In genomic region chrX:54891573-54891972, GRCh38 we compare ENCODE assay signal across 8 cellular contexts. TPM values are rescaled to one million over a fixed set of nuclear protein-coding genes. Genes with fewer than 3 reads are reported as not detected.
A peak's percentile ranks its signal among the peaks of the same experiment; 100 is the strongest.
DNase-seq lines count a peak whose midpoint lies in the region; ATAC-seq, FAIRE-seq and TF ChIP-seq lines count a peak whose summit lies in the region.

No MANE protein-coding gene starts in this region.

- H4K8ac ChIP-seq in H1 (ENCODE audit: extremely low read depth, insufficient read depth, low read length) = no peak overlapping the region

- no peaks in the 10 kb centered on the region for H3K23me2 ChIP-seq in H1 (ENCODE audit: low read depth, low read length)

- H3K79me1 ChIP-seq in H1 (ENCODE audit: low read depth, low read length) = no peaks in the 10 kb centered on the region

- H2BK15ac ChIP-seq in H1 (ENCODE audit: low read length) = no peak overlapping the region

- FAIRE-seq in H1 (lab: Jason Lieb, UNC) = no peak

- H3K4ac ChIP-seq in H1 (replicated peaks; ENCODE audit: insufficient read length, low read depth, low read length) = no peak overlapping the region

- peak in 2 of 3 experiments; percentile 38 to 41; a peak in 3 of 4 replicates for TF ChIP-seq CTCF in H1 (IDR thresholded peaks at IDR 0.05; ENCODE audit: control extremely low read depth in 1 of 3, insufficient read depth in 1 of 3, low read depth in 1 of 3, low read length in 3 of 3)
- TF ChIP-seq CTCF in osteocyte (IDR thresholded peaks at IDR 0.05) = peak; percentile 56

- H4K20me1 ChIP-seq in H1 (replicated peaks in 1 of 2; ENCODE audit: control insufficient read depth in 1 of 2, insufficient read depth in 2 of 2, low read length in 2 of 2) = no peaks in the 10 kb centered on the region

- POLR2A ChIA-PET in T-cell (lab: Charles Lee) = no interaction called here
- POLR2A ChIA-PET in H1 (lab: Charles Lee; ENCODE audit: partially characterized antibody) = no interaction called here

- no peak overlapping the region for H2AK5ac ChIP-seq in H1 (ENCODE audit: low read depth, low read length)

- peaks cover 0 to 5% (median 0%) of the 10 kb centered on the region in 3 donors for H3K9me3 Mint-ChIP-seq in T-cell
- peaks cover 28% of the 10 kb centered on the region for H3K9me3 Mint-ChIP-seq in osteocyte (ENCODE audit: unreplicated experiment)

- DNase-seq in activated T-cell treated with anti-CD3 and anti-CD28 coated beads for 24 hours (ENCODE audit: low read depth) = peak; percentile 25
- DNase-seq in activated T-cell treated with anti-CD3 and anti-CD28 coated beads, Interleukin-2, amount 50 U/mL, for 1 hour = no peak
- DNase-seq in KG1 (lab: John Stamatoyannopoulos, UW) = peak; percentile 1
- DNase-seq in T-cell = peak in 27 of 34 experiments; percentile 0 to 42 (median 21)
- DNase-seq in H1 (ENCODE audit: low read depth in 1 of 2, low spot score in 2 of 2) = no peak
- DNase-seq in osteocyte (ENCODE audit: extremely low spot score, unreplicated experiment) = no peak

- no peak overlapping the region for H4K91ac ChIP-seq in H1 (replicated peaks; ENCODE audit: insufficient read length, low read length)

- no peaks in the 10 kb centered on the region for H3K9me3 ChIP-seq in H1 (ENCODE audit: insufficient read depth in 2 of 2, low read depth in 1 of 2, low read length in 1 of 2)

- no peak for TF ChIP-seq EP300 in H1 (IDR thresholded peaks at IDR 0.05; ENCODE audit: borderline replicate concordance in 1 of 2, low read depth in 2 of 2, low read length in 2 of 2)

- no peak overlapping the region for H3K27ac Mint-ChIP-seq in T-cell
- no peak overlapping the region for H3K27ac Mint-ChIP-seq in osteocyte (ENCODE audit: unreplicated experiment)

- 21% methylated on average over 3 of the region's 3 CpGs; no CpG with 5 or more reads in 1 of the 2 experiments for WGBS in H1 (ENCODE audit: extremely low coverage in 1 of 2, insufficient coverage in 1 of 2, insufficient read length in 1 of 2, insufficient replicate concordance in 2 of 2, low coverage in 1 of 2, low lambda C conversion rate in 2 of 2, missing lambda C conversion rate in 1 of 2), 2 experiments

- no peak overlapping the region for H3K27ac ChIP-seq in H1 (ENCODE audit: low read depth, low read length)

- no peak overlapping the region for H3K4me2 ChIP-seq in H1 (ENCODE audit: insufficient read depth in 1 of 2, low read depth in 2 of 2, low read length in 2 of 2)

- no peak for TF ChIP-seq POLR2A in H1 (IDR thresholded peaks at IDR 0.05; ENCODE audit: control extremely low read depth in 1 of 2, low read depth in 2 of 2, low read length in 2 of 2)

- no peaks in the 10 kb centered on the region for H3K79me2 ChIP-seq in H1 (ENCODE audit: control insufficient read depth in 1 of 2, insufficient read depth in 2 of 2, low read length in 2 of 2)

- H2BK5ac ChIP-seq in H1 (ENCODE audit: low read depth, low read length) = no peak overlapping the region

- H3K4me3 ChIP-seq in H1 (ENCODE audit: extremely low read depth in 1 of 4, insufficient read depth in 2 of 4, low read depth in 3 of 4, low read length in 4 of 4) = no peak overlapping the region

- CTCF ChIA-PET in T-cell (lab: Charles Lee) = interaction anchor here (0.6 to 1.6 kb wide), 9 partner anchors 9 to 1358 kb away, joined by 3 to 7 read pairs (median 3); partner anchors contain the start of gene APEX2 (in 2 of the 2)
- CTCF ChIA-PET in H1 (lab: Charles Lee; ENCODE audit: partially characterized antibody) = interaction anchor here (0.5 to 1.8 kb wide), 8 partner anchors 10 to 656 kb away, joined by 3 to 8 read pairs (median 3); partner anchors contain the start of gene APEX2

- no peak overlapping the region for H4K5ac ChIP-seq in H1 (ENCODE audit: insufficient read length, low read depth, low read length)

- no peak overlapping the region for H3K4me3 Mint-ChIP-seq in T-cell
- H3K4me3 Mint-ChIP-seq in osteocyte (ENCODE audit: unreplicated experiment) = no peak overlapping the region

- H3K36me3 ChIP-seq in H1 (ENCODE audit: control insufficient read depth in 2 of 4, insufficient read depth in 4 of 4, low read length in 3 of 4) = no peaks in the 10 kb centered on the region

- H3K4me1 Mint-ChIP-seq in T-cell = peaks cover 0 to 3% (median 0%) of the 10 kb centered on the region in 3 donors
- H3K4me1 Mint-ChIP-seq in osteocyte (ENCODE audit: unreplicated experiment) = no peaks in the 10 kb centered on the region

- H3K23ac ChIP-seq in H1 (ENCODE audit: insufficient read length) = no peak overlapping the region

- no peak overlapping the region for H3K9ac ChIP-seq in H1 (replicated peaks in 1 of 4; ENCODE audit: extremely low read depth in 1 of 4, low read depth in 3 of 4, low read length in 3 of 4)

- no peaks in the 10 kb centered on the region for H3K27me3 ChIP-seq in H1 (replicated peaks in 1 of 4; ENCODE audit: control insufficient read depth in 3 of 4, extremely low read depth in 1 of 4, insufficient read depth in 3 of 4, low read length in 3 of 4)

- no peak overlapping the region for H2BK12ac ChIP-seq in H1 (ENCODE audit: low read depth, low read length)

- H3K14ac ChIP-seq in H1 (ENCODE audit: insufficient read length) = no peak overlapping the region

- H2BK20ac ChIP-seq in H1 (ENCODE audit: low read length) = no peak overlapping the region

- H3K36me3 Mint-ChIP-seq in T-cell (no peaks in the 10 kb centered on the region), osteocyte (ENCODE audit: unreplicated experiment) (no peaks in the 10 kb centered on the region)

- peak; percentile 58 to 74 for TF ChIP-seq RAD21 in H1 (IDR thresholded peaks at IDR 0.05 in 1 of 2, conservative IDR thresholded peaks at IDR 0.05 in 1 of 2; ENCODE audit: low read depth in 2 of 2, low read length in 2 of 2)

- H2AFZ ChIP-seq in H1 (ENCODE audit: low read length) = no peak overlapping the region

- no peak overlapping the region for H3K56ac ChIP-seq in H1 (replicated peaks; ENCODE audit: insufficient read length, low read depth, low read length)

- H3K18ac ChIP-seq in H1 (ENCODE audit: extremely low read depth, low read length) = no peak overlapping the region

- H3K27me3 Mint-ChIP-seq in T-cell (peaks cover 9 to 24% of the 10 kb centered on the region in 2 donors), osteocyte (ENCODE audit: unreplicated experiment) (peaks cover 8% of the 10 kb centered on the region)

- H2BK120ac ChIP-seq in H1 (replicated peaks; ENCODE audit: low read depth, low read length) = no peak overlapping the region

- no peaks in the 10 kb centered on the region for H3K4me1 ChIP-seq in H1 (replicated peaks in 1 of 4; ENCODE audit: control insufficient read depth in 3 of 4, insufficient read depth in 4 of 4, low read length in 3 of 4)

- ATAC-seq in T-cell (replicated peaks in 1 of 4) (peak; percentile 60 to 71 (median 62)), GM19023 (IDR thresholded peaks at IDR 0.05; ENCODE audit: unreplicated experiment) (no peak), GM21526 (IDR thresholded peaks at IDR 0.05; ENCODE audit: low FRiP score, unreplicated experiment) (no peak)

TF ChIP-seq in H1, 55 proteins besides CTCF, POLR2A, EP300 and RAD21:
- no peak for TF ChIP-seq MAX (IDR thresholded peaks at IDR 0.05)
- TF ChIP-seq BCL11A (IDR thresholded peaks at IDR 0.05; ENCODE audit: low read depth in 2 of 2, low read length in 2 of 2) = no peak
- no peak for TF ChIP-seq HDAC2 (IDR thresholded peaks at IDR 0.05; ENCODE audit: borderline replicate concordance in 1 of 2, low read depth in 2 of 2, low read length in 2 of 2)
- TF ChIP-seq CTBP2 (IDR thresholded peaks at IDR 0.05; ENCODE audit: borderline replicate concordance, insufficient read depth, insufficient read length, low read length) = no peak
- TF ChIP-seq SAP30 (IDR thresholded peaks at IDR 0.05; ENCODE audit: insufficient read depth, insufficient replicate concordance, low read length) = no peak
- no peak for TF ChIP-seq YY1 (IDR thresholded peaks at IDR 0.05; ENCODE audit: low read depth, low read length)
- no peak for TF ChIP-seq CBX8 (IDR thresholded peaks at IDR 0.05; ENCODE audit: borderline replicate concordance, low read depth, low read length)
- no peak for TF ChIP-seq SIX5 (IDR thresholded peaks at IDR 0.05; ENCODE audit: low read depth, low read length)
- TF ChIP-seq TBP (IDR thresholded peaks at IDR 0.05; ENCODE audit: low read depth, low read length) = no peak
- TF ChIP-seq ATF2 (IDR thresholded peaks at IDR 0.05; ENCODE audit: low read length) = no peak
- TF ChIP-seq SRF (IDR thresholded peaks at IDR 0.05; ENCODE audit: low read depth, low read length) = no peak
- TF ChIP-seq CBX5 (IDR thresholded peaks at IDR 0.05; ENCODE audit: low read depth, low read length) = no peak
- no peak for TF ChIP-seq SUZ12 (IDR thresholded peaks at IDR 0.05; ENCODE audit: low read length)
- no peak for TF ChIP-seq EGR1 (IDR thresholded peaks at IDR 0.05; ENCODE audit: borderline replicate concordance, low read depth, low read length)
- no peak for TF ChIP-seq TEAD4 (IDR thresholded peaks at IDR 0.05; ENCODE audit: low read depth, low read length)
- TF ChIP-seq RXRA (IDR thresholded peaks at IDR 0.05; ENCODE audit: insufficient read depth, low read depth, low read length) = no peak
TF ChIP-seq in H1: peak in this region for 0.

RNA-seq across cellular contexts. Expression of gene TRO, which starts 29.1 kb away (rescaled TPM):
- 1 to 10 TPM in 4 of 5 donors, under 1 TPM in 1; 0.68 to 3.0 (median 1.9) TPM for total RNA-seq in T-cell
- 49.5 and 55.5 TPM in 2 replicates for total RNA-seq in H1 (2021; fragmentation: NEBNext Ultra II Directional; extraction: Animal tissue kit (Norgen Biotek cat#: 25700))
- 57.6 and 71.5 TPM in 2 replicates for polyA plus RNA-seq in H1 (2011; rRNA removed)
- polyA plus RNA-seq in H1 (2011; cell fraction: cytosol; rRNA removed) = 47.3 TPM
- polyA plus RNA-seq in H1 (2011; cell fraction: nucleus; rRNA removed) = 127 TPM
- 36.3 to 43.5 TPM (median 38.6 TPM) in 4 replicates for polyA plus RNA-seq in H1 (2012, experiment 1 of 2)
- polyA plus RNA-seq in H1 (2012, experiment 2 of 2) = 22.3 TPM
- polyA plus RNA-seq in H1 (2013, experiment 1 of 2) = 41.6 TPM
- 46.6 TPM for polyA plus RNA-seq in H1 (2013, experiment 2 of 2)
- 75.1 and 78.0 TPM in 2 replicates for polyA minus RNA-seq in H1 (2011; rRNA and poly(A)+ RNA removed)
- polyA minus RNA-seq in H1 (2011; cell fraction: cytosol; rRNA and poly(A)+ RNA removed) = 34.3 TPM
- polyA minus RNA-seq in H1 (2011; cell fraction: nucleus; rRNA and poly(A)+ RNA removed) = 50.8 TPM
- total RNA-seq in osteocyte = 70.5 and 83.2 TPM in 2 replicates

Comparison
In these comparisons a context has a peak if more than half of its experiments do, and no peak if none do; other contexts are left out.
1. DNase-seq: peak in activated T-cell treated with anti-CD3 and anti-CD28 coated beads for 24 hours (single experiment), KG1 (single experiment) and T-cell (27 of 34); none in activated T-cell treated with anti-CD3 and anti-CD28 coated beads, Interleukin-2, amount 50 U/mL, for 1 hour (single experiment), H1 (0 of 2) and osteocyte (single experiment).
2. ATAC-seq: peak in T-cell (4 of 4); none in GM19023 (single experiment) and GM21526 (single experiment).
3. RNA of gene TRO, which starts 29.1 kb away (total RNA-seq): 70.5 to 83.2 TPM in osteocyte and 49.5 to 55.5 TPM in H1; 0.68 to 3.0 TPM in T-cell; every median in the first group is over 10 times any median in the second.